In genomic region chr9:121690766-121691165, GRCh38 we compare ENCODE assay signal across 1 cellular context.
A peak's percentile ranks its signal among the peaks of the same experiment; 100 is the strongest.
TF ChIP-seq lines count a peak whose summit lies in the region.

No MANE protein-coding gene starts in this region.

TF ChIP-seq in HepG2, 621 proteins besides CTCF, POLR2A, EP300 and RAD21:
- TF ChIP-seq ZFP36 (IDR thresholded peaks at IDR 0.05; ENCODE audit: borderline replicate concordance, low read depth, low read length, partially characterized antibody) (peak; percentile 32), HDAC1 (CRISPR knock-in tag; IDR thresholded peaks at IDR 0.05) (no peak)
